ENCODE assay signal across 17 cellular contexts in the genomic region with DNA sequence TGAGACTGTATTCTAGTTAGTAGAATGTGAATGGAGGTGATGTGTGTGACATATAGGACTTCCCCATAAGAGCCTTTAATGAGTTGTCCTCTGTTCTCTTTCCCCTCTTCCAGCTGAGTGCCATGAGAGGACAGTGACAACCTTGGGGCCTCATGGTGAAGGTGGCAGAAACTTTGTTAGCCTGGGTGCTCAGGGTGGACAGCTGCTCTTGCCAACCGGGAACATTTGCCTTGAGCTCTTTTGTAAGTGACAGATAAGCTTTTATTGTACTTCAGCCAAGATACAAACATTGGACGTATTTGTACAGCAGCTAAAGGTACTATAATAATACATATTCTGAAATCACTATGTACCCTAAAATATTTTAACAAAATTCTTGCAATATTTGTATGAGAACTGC. TPM values are rescaled to one million over a fixed set of nuclear protein-coding genes. Genes with fewer than 3 reads are reported as not detected.
DNase-seq lines count a peak whose midpoint lies in the region; ATAC-seq and TF ChIP-seq lines count a peak whose summit lies in the region.
"Had no signal": no experiment of that assay in that cellular context is flagged by ENCODE, and none has a peak within 500 bp of the region (broad histone marks: within the 10 kb centered on the region; RNA-seq: fewer than 3 reads in every experiment).

No MANE protein-coding gene starts in this region.

- no peak for TF ChIP-seq POLR2A in gastrocnemius medialis (IDR thresholded peaks at IDR 0.05)

- no peaks in the 10 kb centered on the region for H3K9me2 ChIP-seq in MM.1S (replicated peaks; ENCODE audit: insufficient read depth, low read length)

- peak overlapping the region in 4 of 5 experiments; percentile 9 to 89 (median 78) for H3K27ac Mint-ChIP-seq in brain
- no peak overlapping the region for H3K27ac Mint-ChIP-seq in stimulated activated effector memory CD8-positive, alpha-beta T cell treated with anti-CD3 and anti-CD28 coated beads, Interleukin-12 subunit alpha, Interleukin-12 subunit beta, amount 100 ng/mL, for 72 hours
- H3K27ac Mint-ChIP-seq: activated T-helper 1 cell treated with anti-CD3 and anti-CD28 coated beads, Interleukin-12 subunit alpha, Interleukin-12 subunit beta, Interleukin-2, Interleukin-4 antibody, amounts not matched to agents 30 ng/mL and 10 ng/mL and 1 ng/mL, durations not matched to agents 14 hours and 24 hours and 36 hours had no signal

- no peak overlapping the region for H2AFZ ChIP-seq in MM.1S (ENCODE audit: low read length)

- ATAC-seq in right cardiac atrium, result peak; percentile 37 to 57
- peak; percentile 59 to 62 for ATAC-seq in gastrocnemius medialis
- no peak for ATAC-seq in stimulated activated effector memory CD8-positive, alpha-beta T cell treated with anti-CD3 and anti-CD28 coated beads, Interleukin-12 subunit alpha, Interleukin-12 subunit beta, amount 100 ng/mL, for 72 hours
- ATAC-seq in activated CD4-positive, CD25-positive, alpha-beta regulatory T cell treated with anti-CD3 and anti-CD28 coated beads, Interleukin-2, amount 50 U/mL, for 24 hours, result no peak

- H3K27ac ChIP-seq in right cardiac atrium (ENCODE audit: low read length), result peak overlapping the region; percentile 77
- H3K27ac ChIP-seq in gastrocnemius medialis, result peak overlapping the region; percentile 71 to 85 (median 82)
- H3K27ac ChIP-seq in MM.1S (ENCODE audit: low read length), result no peak overlapping the region

- H3K79me2 ChIP-seq in MM.1S (ENCODE audit: low read length), result no peaks in the 10 kb centered on the region

- H4K20me1 ChIP-seq in MM.1S (ENCODE audit: insufficient read depth, low read length), result no peaks in the 10 kb centered on the region

- no peaks in the 10 kb centered on the region for H3K27me3 ChIP-seq in right cardiac atrium (ENCODE audit: control insufficient read depth, insufficient read depth)
- H3K27me3 ChIP-seq in gastrocnemius medialis, result no peaks in the 10 kb centered on the region
- H3K27me3 ChIP-seq in MM.1S (replicated peaks; ENCODE audit: insufficient read depth, low read length), result no peaks in the 10 kb centered on the region

- H3K4me3 ChIP-seq in right cardiac atrium (ENCODE audit: low read length), result no peak overlapping the region
- peak overlapping the region in 1 of 4 donors; percentile 2 for H3K4me3 ChIP-seq in gastrocnemius medialis
- no peak overlapping the region for H3K4me3 ChIP-seq in MM.1S (ENCODE audit: low read length)

- in situ Hi-C loops in gastrocnemius medialis (cut with MboI; ENCODE audit: low sequenced_read_pairs in 4 of 4), result loop anchor here in 2 of 4 donors (25.0 kb wide), 1 partner anchor 994 kb away; no protein-coding TSS in a partner anchor

- intact Hi-C loops in right cardiac atrium (cut with DNase I), result loop anchor here in 3 of 4 donors (5.0 to 10.0 kb wide), 4 partner anchors 64 to 991 kb away; no protein-coding TSS in a partner anchor
- intact Hi-C loops in gastrocnemius medialis (cut with DNase I; ENCODE audit: low total_unique reads), result loop anchor here (2.0 to 5.0 kb wide), 2 partner anchors 174 to 357 kb away; no protein-coding TSS in a partner anchor

- peaks cover 6% of the 10 kb centered on the region for H3K27me3 Mint-ChIP-seq in brain

- no peak overlapping the region for H3K9ac ChIP-seq in MM.1S (ENCODE audit: low read length)

- TF ChIP-seq CTCF in brain (conservative IDR thresholded peaks at IDR 0.05) (no peak), gastrocnemius medialis (IDR thresholded peaks at IDR 0.05 in 4 of 5, conservative IDR thresholded peaks at IDR 0.05 in 1 of 5) (no peak), MM.1S (IDR thresholded peaks at IDR 0.05; ENCODE audit: low read length) (no peak)

- no peaks in the 10 kb centered on the region for H3F3A ChIP-seq in MM.1S (ENCODE audit: insufficient read depth, low read length)

- H3K9me3 Mint-ChIP-seq in brain, result peaks cover 0 to 17% (median 4%) of the 10 kb centered on the region in 5 experiments
- no peaks in the 10 kb centered on the region for H3K9me3 Mint-ChIP-seq in stimulated activated effector memory CD8-positive, alpha-beta T cell treated with anti-CD3 and anti-CD28 coated beads, Interleukin-12 subunit alpha, Interleukin-12 subunit beta, amount 100 ng/mL, for 72 hours
- H3K9me3 Mint-ChIP-seq: activated T-helper 1 cell treated with anti-CD3 and anti-CD28 coated beads, Interleukin-12 subunit alpha, Interleukin-12 subunit beta, Interleukin-2, Interleukin-4 antibody, amounts not matched to agents 30 ng/mL and 10 ng/mL and 1 ng/mL, durations not matched to agents 14 hours and 24 hours and 36 hours had no signal

- H3K4me2 ChIP-seq in MM.1S (ENCODE audit: low read depth, low read length), result no peak overlapping the region

- H3K4me1 Mint-ChIP-seq in brain, result peaks cover 66% of the 10 kb centered on the region
- H3K4me1 Mint-ChIP-seq in stimulated activated effector memory CD8-positive, alpha-beta T cell treated with anti-CD3 and anti-CD28 coated beads, Interleukin-12 subunit alpha, Interleukin-12 subunit beta, amount 100 ng/mL, for 72 hours, result peaks cover 23% of the 10 kb centered on the region

- H3K4me3 Mint-ChIP-seq in brain, result peak overlapping the region in 4 of 5 experiments; percentile 32 to 57 (median 44)
- H3K4me3 Mint-ChIP-seq in stimulated activated effector memory CD8-positive, alpha-beta T cell treated with anti-CD3 and anti-CD28 coated beads, Interleukin-12 subunit alpha, Interleukin-12 subunit beta, amount 100 ng/mL, for 72 hours, result no peak overlapping the region
- H3K4me3 Mint-ChIP-seq: activated T-helper 1 cell treated with anti-CD3 and anti-CD28 coated beads, Interleukin-12 subunit alpha, Interleukin-12 subunit beta, Interleukin-2, Interleukin-4 antibody, amounts not matched to agents 30 ng/mL and 10 ng/mL and 1 ng/mL, durations not matched to agents 14 hours and 24 hours and 36 hours had no signal

- H3K9me3 ChIP-seq in right cardiac atrium (ENCODE audit: control insufficient read depth, low read length) (no peaks in the 10 kb centered on the region), gastrocnemius medialis (no peaks in the 10 kb centered on the region), MM.1S (replicated peaks; ENCODE audit: insufficient read depth, low read length) (no peaks in the 10 kb centered on the region)

- H3K36me3 Mint-ChIP-seq in brain, result peaks cover 23% of the 10 kb centered on the region
- no peaks in the 10 kb centered on the region for H3K36me3 Mint-ChIP-seq in stimulated activated effector memory CD8-positive, alpha-beta T cell treated with anti-CD3 and anti-CD28 coated beads, Interleukin-12 subunit alpha, Interleukin-12 subunit beta, amount 100 ng/mL, for 72 hours

- H3K4me1 ChIP-seq in right cardiac atrium (ENCODE audit: control insufficient read depth, insufficient read depth, low read length) (no peaks in the 10 kb centered on the region), gastrocnemius medialis (peaks cover 43 to 46% of the 10 kb centered on the region in 2 donors), MM.1S (ENCODE audit: low read length) (peaks cover 4% of the 10 kb centered on the region; the same call in 1 of the 2 replicates)

- 45% methylated on average over 2 of the region's 2 CpGs for WGBS in right cardiac atrium

- DNase-seq in HUDEP-2 (lab: John Stamatoyannopoulos, UW; ENCODE audit: unreplicated experiment in 76 of 76) (peak in 44 of 76 experiments; percentile 1 to 61 (median 20)), right cardiac atrium (peak in 1 of 3 donors; percentile 59), gastrocnemius medialis (peak; percentile 54 to 66), MM.1S (no peak), HuH-7 (ENCODE audit: low spot score) (no peak)
- DNase-seq in stimulated activated effector memory CD8-positive, alpha-beta T cell treated with anti-CD3 and anti-CD28 coated beads, Interleukin-12 subunit alpha, Interleukin-12 subunit beta, amount 100 ng/mL, for 72 hours (ENCODE audit: low spot score in 2 of 2), result no peak
- DNase-seq: activated CD4-positive, alpha-beta T cell treated with anti-CD3 and anti-CD28 coated beads, Interleukin-2, amount 50 U/mL, for 48 hours; hippocampal formation; NCI-H187 treated with DMSO at 0.1 percent for 48 hours; NCI-H526 treated with DMSO at 0.1 percent for 48 hours; nucleus accumbens; RPMI8226 had no signal

- H3K36me3 ChIP-seq in gastrocnemius medialis (no peaks in the 10 kb centered on the region), MM.1S (replicated peaks; ENCODE audit: insufficient read depth, low read length) (no peaks in the 10 kb centered on the region)

RNA-seq across cellular contexts. Expression of a gene that starts 33.0 kb away (rescaled TPM):
- polyA plus RNA-seq in brain (ENCODE audit: insufficient read depth, low read depth, low replicate concordance) (not detected), right cardiac atrium (not detected)
- total RNA-seq in right cardiac atrium (not detected), gastrocnemius medialis (not detected)
- total RNA-seq: activated T-helper 1 cell treated with anti-CD3 and anti-CD28 coated beads, Interleukin-12 subunit alpha, Interleukin-12 subunit beta, Interleukin-2, Interleukin-4 antibody, amounts not matched to agents 30 ng/mL and 10 ng/mL and 1 ng/mL, durations not matched to agents 14 hours and 24 hours and 36 hours; mammary epithelial cell had no signal
- polyA plus RNA-seq: BJ, mammary epithelial cell had no signal

Comparison
In these comparisons a context has a peak if more than half of its experiments do, and no peak if none do; other contexts are left out.
1. DNase-seq: peak in HUDEP-2 (44 of 76) and gastrocnemius medialis (2 of 2); none in stimulated activated effector memory CD8-positive, alpha-beta T cell treated with anti-CD3 and anti-CD28 coated beads, Interleukin-12 subunit alpha, Interleukin-12 subunit beta, amount 100 ng/mL, for 72 hours (0 of 2), MM.1S (single experiment) and HuH-7 (single experiment).
2. ATAC-seq: peak in right cardiac atrium (2 of 2) and gastrocnemius medialis (2 of 2); none in stimulated activated effector memory CD8-positive, alpha-beta T cell treated with anti-CD3 and anti-CD28 coated beads, Interleukin-12 subunit alpha, Interleukin-12 subunit beta, amount 100 ng/mL, for 72 hours (single experiment) and activated CD4-positive, CD25-positive, alpha-beta regulatory T cell treated with anti-CD3 and anti-CD28 coated beads, Interleukin-2, amount 50 U/mL, for 24 hours (0 of 2).